8 cellular contexts compared by ENCODE assay signal in the genomic region with DNA sequence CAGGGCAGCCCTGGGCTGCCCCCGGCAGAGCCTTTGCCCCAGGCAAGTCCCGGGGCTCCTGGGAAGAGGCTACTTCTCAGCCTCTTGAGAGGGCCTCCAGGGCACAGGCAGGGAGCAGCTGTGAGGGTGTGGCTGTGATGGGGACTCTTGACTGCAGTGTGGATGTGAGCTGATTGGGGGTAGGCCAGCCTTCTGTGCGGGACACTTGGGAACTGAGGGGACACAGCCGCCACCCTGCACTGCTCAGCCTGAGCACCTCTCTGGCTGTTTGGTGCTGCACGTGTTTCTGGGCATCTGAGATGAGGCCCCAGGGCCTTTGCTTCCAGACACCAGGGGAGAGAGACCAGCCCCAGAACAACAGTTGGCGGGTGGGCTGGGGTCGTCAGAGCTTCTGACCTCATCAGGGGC.
DNase-seq lines count a peak whose midpoint lies in the region; ATAC-seq, FAIRE-seq and TF ChIP-seq lines count a peak whose summit lies in the region.

No MANE protein-coding gene starts in this region.

- peak overlapping the region; percentile 55 for H2BK5ac ChIP-seq in neuronal stem cell (ENCODE audit: low read length)

- H3K4ac ChIP-seq in neuronal stem cell (ENCODE audit: low read length), result no peak overlapping the region

- intact Hi-C loops in body of pancreas (cut with DNase I), result no loop called here

- H2AFZ ChIP-seq in neuronal stem cell (ENCODE audit: low read length), result no peak overlapping the region

- no peak overlapping the region for H2BK120ac ChIP-seq in neuronal stem cell (ENCODE audit: low read depth, low read length)

- FAIRE-seq in RCC 7860 (lab: Jason Lieb, UNC), result no peak

- H3K4me1 ChIP-seq in body of pancreas (peaks cover 7% of the 10 kb centered on the region), neuronal stem cell (ENCODE audit: control insufficient read depth in 2 of 2, insufficient read depth in 1 of 2, low read depth in 1 of 2, low read length in 2 of 2) (peaks cover 5 to 25% of the 10 kb centered on the region in 2 donors)

- no peak overlapping the region for H4K91ac ChIP-seq in neuronal stem cell (ENCODE audit: low read depth, low read length, poor library complexity)

- no peak overlapping the region for H3K4me2 ChIP-seq in neuronal stem cell (ENCODE audit: insufficient read depth, low read length, poor library complexity, severe bottlenecking)

- TF ChIP-seq POLR2A in body of pancreas (IDR thresholded peaks at IDR 0.05), result no peak

- no peak overlapping the region for H3K9ac ChIP-seq in neuronal stem cell (ENCODE audit: low read depth, low read length, poor library complexity)

- H3K4me3 ChIP-seq in body of pancreas (no peak overlapping the region), neuronal stem cell (ENCODE audit: low read length in 2 of 2) (peak overlapping the region in 1 of 2 donors; percentile 17)

- H2BK12ac ChIP-seq in neuronal stem cell (ENCODE audit: low read length), result no peak overlapping the region

- H3K9me3 ChIP-seq in body of pancreas (no peaks in the 10 kb centered on the region), neuronal stem cell (replicated peaks in 1 of 2; ENCODE audit: control insufficient read depth in 2 of 2, insufficient read depth in 1 of 2, low read depth in 1 of 2, low read length in 2 of 2) (no peaks in the 10 kb centered on the region)

- H3K27me3 ChIP-seq in body of pancreas, result no peaks in the 10 kb centered on the region
- H3K27me3 ChIP-seq in neuronal stem cell (ENCODE audit: control insufficient read depth in 3 of 3, insufficient read depth in 3 of 3, low read depth in 1 of 3, low read length in 3 of 3), result no peaks in the 10 kb centered on the region

- H3K23ac ChIP-seq in neuronal stem cell (ENCODE audit: low read depth, low read length, poor library complexity), result no peak overlapping the region

- ATAC-seq in GM19324 (IDR thresholded peaks at IDR 0.05; ENCODE audit: low FRiP score, unreplicated experiment) (peak; percentile 9), HG03196 (IDR thresholded peaks at IDR 0.05; ENCODE audit: unreplicated experiment) (peak; percentile 25), body of pancreas (no peak)

- H3K79me1 ChIP-seq in neuronal stem cell (ENCODE audit: low read depth, low read length), result peaks cover 37% of the 10 kb centered on the region

- TF ChIP-seq CTCF in body of pancreas (IDR thresholded peaks at IDR 0.05), result no peak

- WGBS in body of pancreas, 2 donors, result 65 to 80% methylated on average over 2 to 6 of the region's 7 CpGs
- no CpG with 5 or more reads among the region's 7 CpGs for WGBS in neuronal stem cell (ENCODE audit: extremely low coverage in 2 of 2, insufficient read length in 2 of 2, insufficient replicate concordance in 1 of 2), 2 donors

- peak overlapping the region; percentile 16 for H3K18ac ChIP-seq in neuronal stem cell (ENCODE audit: low read length)

- no peak overlapping the region for H3K14ac ChIP-seq in neuronal stem cell (ENCODE audit: low read length)

- H4K8ac ChIP-seq in neuronal stem cell (ENCODE audit: low read depth, low read length), result no peak overlapping the region

- H3K36me3 ChIP-seq in body of pancreas (replicated peaks in 1 of 2; ENCODE audit: insufficient read depth in 1 of 2, low read depth in 2 of 2) (no peaks in the 10 kb centered on the region), neuronal stem cell (replicated peaks in 1 of 2; ENCODE audit: control insufficient read depth in 2 of 2, insufficient read depth in 2 of 2, low read length in 2 of 2) (peaks cover 0 to 13% of the 10 kb centered on the region in 2 donors)

- peak overlapping the region; percentile 24 for H2AK5ac ChIP-seq in neuronal stem cell (ENCODE audit: low read depth, low read length)

- H2BK15ac ChIP-seq in neuronal stem cell (ENCODE audit: low read length), result no peak overlapping the region

- no peak for DNase-seq in body of pancreas
- DNase-seq in neuronal stem cell (ENCODE audit: low spot score), result no peak
- no peak for DNase-seq in NCI-H2227 treated with DMSO at 0.1 percent for 48 hours (lab: John Stamatoyannopoulos, UW)
- no peak for DNase-seq in superior temporal gyrus (ENCODE audit: extremely low spot score)
- DNase-seq in RCC 7860 (ENCODE audit: low spot score), result no peak
- DNase-seq in NCI-H146 treated with DMSO at 0.1 percent for 48 hours (lab: John Stamatoyannopoulos, UW; ENCODE audit: unreplicated experiment), result no peak

- H3K27ac ChIP-seq in body of pancreas (peak overlapping the region in 3 of 4 donors; percentile 21 to 66 (median 48)), neuronal stem cell (replicated peaks; ENCODE audit: low read length) (no peak overlapping the region)
